17 cellular contexts compared by ENCODE assay signal in the genomic region with DNA sequence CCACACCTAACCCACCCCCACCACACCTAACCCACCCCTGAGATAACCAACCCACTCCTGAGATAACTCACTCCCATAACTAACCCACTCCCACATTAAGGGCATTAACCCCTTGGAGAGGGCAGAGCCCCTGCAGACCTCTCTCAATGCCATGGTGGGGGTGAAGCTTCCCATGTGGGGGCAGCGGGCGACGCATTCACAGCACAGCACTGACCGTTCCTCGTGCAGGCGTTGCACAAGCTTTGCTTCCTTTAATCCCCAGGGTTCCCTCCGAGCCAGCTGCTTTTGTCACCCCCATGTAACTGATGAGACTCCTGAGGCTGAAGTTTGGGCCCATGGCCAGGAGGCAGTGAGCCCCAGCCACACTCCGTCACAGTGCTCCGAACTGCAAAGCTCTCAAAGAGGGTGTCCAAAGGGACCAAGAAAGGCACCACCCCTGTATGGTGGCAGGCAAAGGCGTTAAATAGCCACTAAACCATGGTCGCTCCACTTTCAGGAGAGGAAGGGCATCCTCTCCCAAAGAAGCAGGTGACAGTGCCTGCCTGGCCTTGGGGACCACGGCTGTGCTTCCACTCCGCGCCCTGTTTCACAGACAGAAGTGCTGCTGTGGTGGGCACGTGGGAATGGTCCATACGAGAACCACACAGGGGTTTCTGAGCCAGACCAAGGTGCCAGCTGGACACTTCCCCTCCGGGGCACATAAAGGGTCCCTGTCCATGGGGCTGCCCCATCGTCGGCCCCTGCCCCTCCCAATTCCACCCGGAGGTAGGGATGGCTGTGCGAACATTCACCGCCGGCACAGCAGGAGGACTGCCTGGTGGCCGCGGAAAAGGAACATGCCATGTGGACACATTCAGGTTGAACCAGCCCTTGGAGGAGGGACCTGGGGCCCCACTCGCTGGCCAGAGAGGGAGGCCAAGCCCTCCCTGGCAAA. TPM values are rescaled to one million over a fixed set of nuclear protein-coding genes. Genes with fewer than 3 reads are reported as not detected.
"Had no signal": no experiment of that assay in that cellular context is flagged by ENCODE, and none has a peak within 500 bp of the region (broad histone marks: within the 10 kb centered on the region; RNA-seq: fewer than 3 reads in every experiment).

No MANE protein-coding gene starts in this region.

- ATAC-seq: left colon; naive thymus-derived CD8-positive, alpha-beta T cell had no signal

- DNase-seq: activated CD4-positive, alpha-beta T cell treated with anti-CD3 and anti-CD28 coated beads for 1 hour; activated CD4-positive, alpha-beta T cell treated with anti-CD3 and anti-CD28 coated beads, Interleukin-2, amount 50 U/mL, for 4 hours; activated naive CD4-positive, alpha-beta T cell treated with anti-CD3 and anti-CD28 coated beads for 36 hours; foreskin melanocyte; immature natural killer cell; left colon; mesenchymal stem cell; occipital lobe; right lobe of liver; T-helper 1 cell; T1000; trophoblast cell had no signal

- H3K4me3 ChIP-seq: right lobe of liver, smooth muscle cell, suprapubic skin had no signal

RNA-seq across cellular contexts. Expression of a gene that starts 28.3 kb away (rescaled TPM):
- total RNA-seq: activated T-helper 2 cell treated with anti-CD3 and anti-CD28 coated beads, Interferon-gamma antibody, Interleukin-2, Interleukin-4, amounts not matched to agents 10 μg/mL and 5 μg/mL and 100 μg/mL, durations not matched to agents 14 hours and 24 hours and 36 hours; bronchial epithelial cell; naive thymus-derived CD8-positive, alpha-beta T cell; right lobe of liver; smooth muscle cell; suprapubic skin had no signal
